24 cellular contexts compared by ENCODE assay signal in genomic region chr3:144502398-144502797, GRCh38.
"Had no signal": no experiment of that assay in that cellular context is flagged by ENCODE, and none has a peak within 500 bp of the region (broad histone marks: within the 10 kb centered on the region; RNA-seq: fewer than 3 reads in every experiment).

No MANE protein-coding gene starts in this region.

- H3K36me3 Mint-ChIP-seq: activated CD4-positive, alpha-beta memory T cell treated with anti-CD3 and anti-CD28 coated beads for 36 hours; activated naive CD8-positive, alpha-beta T cell; T-cell had no signal

- DNase-seq: activated CD4-positive, alpha-beta memory T cell treated with anti-CD3 and anti-CD28 coated beads for 36 hours; activated CD4-positive, alpha-beta T cell treated with anti-CD3 and anti-CD28 coated beads, Interleukin-2, amount 10 ng/mL, durations not matched to agents 7 days and 5 days; activated CD4-positive, CD25-positive, alpha-beta regulatory T cell; activated CD8-positive, alpha-beta memory T cell treated with anti-CD3 and anti-CD28 coated beads for 24 hours; activated gamma-delta T cell; activated naive CD4-positive, alpha-beta T cell treated with anti-CD3 and anti-CD28 coated beads for 36 hours; activated T-cell treated with anti-CD3 and anti-CD28 coated beads, Interleukin-2, amount 50 U/mL, for 48 hours; amygdala; Kasumi-1; KBM-7; NCI-H1105 treated with DMSO at 0.1 percent for 48 hours; NCI-H1436 treated with DMSO at 0.1 percent for 48 hours; NCI-H187; NCI-H2081 treated with DMSO at 0.1 percent for 48 hours; NCI-H226; NCI-H510A; NCI-H82; T-cell; T-helper 2 cell; T1000 had no signal

- H3K4me3 ChIP-seq: SK-N-MC had no signal

- H3K9me3 Mint-ChIP-seq: activated CD4-positive, alpha-beta memory T cell treated with anti-CD3 and anti-CD28 coated beads for 36 hours; activated CD4-positive, alpha-beta T cell treated with anti-CD3 and anti-CD28 coated beads, Interleukin-2, amount 10 ng/mL, durations not matched to agents 7 days and 5 days; activated naive CD4-positive, alpha-beta T cell treated with anti-CD3 and anti-CD28 coated beads for 36 hours; activated T-helper 17 cell treated with anti-CD3 and anti-CD28 coated beads, Interleukin-2, amount 50 U/mL, for 72 hours; T-cell had no signal

- H3K4me3 Mint-ChIP-seq: activated CD4-positive, alpha-beta memory T cell treated with anti-CD3 and anti-CD28 coated beads for 36 hours; activated CD4-positive, alpha-beta T cell treated with anti-CD3 and anti-CD28 coated beads, Interleukin-2, amount 10 ng/mL, durations not matched to agents 7 days and 5 days; activated naive CD4-positive, alpha-beta T cell treated with anti-CD3 and anti-CD28 coated beads for 36 hours; activated naive CD8-positive, alpha-beta T cell; activated T-helper 17 cell treated with anti-CD3 and anti-CD28 coated beads, Interleukin-2, amount 50 U/mL, for 72 hours; T-cell had no signal

- H3K27ac ChIP-seq: SK-N-MC had no signal

- H3K27me3 Mint-ChIP-seq: activated CD4-positive, alpha-beta memory T cell treated with anti-CD3 and anti-CD28 coated beads for 36 hours; activated CD4-positive, alpha-beta T cell treated with anti-CD3 and anti-CD28 coated beads, Interleukin-2, amount 10 ng/mL, durations not matched to agents 7 days and 5 days; activated naive CD8-positive, alpha-beta T cell; activated T-helper 17 cell treated with anti-CD3 and anti-CD28 coated beads, Interleukin-2, amount 50 U/mL, for 72 hours had no signal

- H3K27ac Mint-ChIP-seq: activated CD4-positive, alpha-beta memory T cell treated with anti-CD3 and anti-CD28 coated beads for 36 hours; activated CD4-positive, alpha-beta T cell treated with anti-CD3 and anti-CD28 coated beads, Interleukin-2, amount 10 ng/mL, durations not matched to agents 7 days and 5 days; activated naive CD4-positive, alpha-beta T cell treated with anti-CD3 and anti-CD28 coated beads for 36 hours; activated naive CD8-positive, alpha-beta T cell; activated T-helper 17 cell treated with anti-CD3 and anti-CD28 coated beads, Interleukin-2, amount 50 U/mL, for 72 hours; T-cell had no signal

- ATAC-seq: activated T-helper 17 cell treated with anti-CD3 and anti-CD28 coated beads, Interleukin-2, amount 50 U/mL, for 72 hours; Right ventricle myocardium inferior; T-cell had no signal

- H3K4me1 Mint-ChIP-seq: activated CD4-positive, alpha-beta T cell treated with anti-CD3 and anti-CD28 coated beads, Interleukin-2, amount 10 ng/mL, durations not matched to agents 7 days and 5 days; activated T-helper 17 cell treated with anti-CD3 and anti-CD28 coated beads, Interleukin-2, amount 50 U/mL, for 72 hours; T-cell had no signal
